ENCODE assay signal across 20 cellular contexts in the genomic region with DNA sequence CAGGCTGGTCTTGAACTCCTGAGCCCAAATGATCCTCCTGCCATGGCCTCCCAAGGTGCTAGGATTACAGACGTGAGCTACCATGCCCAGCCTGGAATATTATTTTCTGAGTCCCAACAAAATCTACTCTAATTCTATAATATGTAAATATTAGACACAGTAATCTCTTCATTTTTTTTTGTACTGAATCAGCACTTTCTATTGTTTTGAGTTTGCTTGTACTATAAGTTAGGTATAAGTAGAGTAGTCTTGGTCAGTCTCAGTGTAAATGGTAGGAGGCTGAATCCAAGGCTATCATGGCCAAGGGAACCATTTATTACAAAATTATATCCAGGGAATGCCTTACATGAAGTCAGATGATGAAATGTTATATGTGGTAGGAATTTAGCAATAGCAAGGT. TPM values are rescaled to one million over a fixed set of nuclear protein-coding genes. Genes with fewer than 3 reads are reported as not detected.
DNase-seq lines count a peak whose midpoint lies in the region; ATAC-seq, FAIRE-seq and TF ChIP-seq lines count a peak whose summit lies in the region.
"Had no signal": no experiment of that assay in that cellular context is flagged by ENCODE, and none has a peak within 500 bp of the region (broad histone marks: within the 10 kb centered on the region; RNA-seq: fewer than 3 reads in every experiment).

No MANE protein-coding gene starts in this region.

- H3K27ac ChIP-seq in GM23338 (ENCODE audit: low read depth) (peak overlapping the region; percentile 91), HUES6 (ENCODE audit: low read depth, low read length) (peak overlapping the region; percentile 38), K562 (ENCODE audit: extremely low read depth, low read depth, low read length) (no peak overlapping the region), mesendoderm (ENCODE audit: low read depth, low read length) (no peak overlapping the region)
- H3K27ac ChIP-seq: C4-2B had no signal

- no peak overlapping the region for H3K18ac ChIP-seq in mesendoderm (ENCODE audit: low read length)

- peak overlapping the region; percentile 92 for H2BK15ac ChIP-seq in mesendoderm (replicated peaks; ENCODE audit: low read depth)

- no peak for ATAC-seq in GM23338
- no peak for ATAC-seq in K562
- ATAC-seq in HG03175 (IDR thresholded peaks at IDR 0.05; ENCODE audit: unreplicated experiment): no peak

- H2BK5ac ChIP-seq in mesendoderm (ENCODE audit: low read length): no peak overlapping the region

- 0% methylated on average over 1 of the region's 1 CpG for WGBS in K562 (ENCODE audit: insufficient coverage, low coverage, missing lambda C conversion rate)
- WGBS in mesendoderm (ENCODE audit: extremely low coverage, insufficient coverage, low lambda C conversion rate): no CpG with 5 or more reads among the region's 1 CpG

- H3K4me1 ChIP-seq in GM23338 (ENCODE audit: insufficient read depth) (peaks cover 56% of the 10 kb centered on the region), HUES6 (ENCODE audit: control insufficient read depth, insufficient read depth, low read length) (peaks cover 39% of the 10 kb centered on the region), K562 (replicated peaks in 1 of 2; ENCODE audit: control insufficient read depth in 2 of 2, insufficient read depth in 2 of 2, low read length in 2 of 2) (no peaks in the 10 kb centered on the region), mesendoderm (ENCODE audit: control insufficient read depth, low read depth, low read length) (peaks cover 4% of the 10 kb centered on the region)
- H3K4me1 ChIP-seq: BE2C, Caco-2 had no signal

- no peak for TF ChIP-seq POLR2A in K562 (conservative IDR thresholded peaks at IDR 0.05)

- H3K9me2 ChIP-seq in GM23338 (ENCODE audit: insufficient read depth): 0 out of 2 replicates have a peak, but pooled peaks cover 5% of the 10 kb centered on the region

- H4K8ac ChIP-seq in mesendoderm (ENCODE audit: low read depth, low read length): no peak overlapping the region

- peaks cover 11% of the 10 kb centered on the region; the same call in 1 of the 2 replicates for H3K9me3 ChIP-seq in HUES6 (ENCODE audit: control insufficient read depth, insufficient read depth, low read depth, low read length)
- H3K9me3 ChIP-seq in K562 (replicated peaks; ENCODE audit: control insufficient read depth, insufficient read depth, low read depth, low read length): no peaks in the 10 kb centered on the region
- H3K9me3 ChIP-seq: BE2C had no signal

- no peak overlapping the region for H3K4me3 Mint-ChIP-seq in GM23338
- H3K4me3 Mint-ChIP-seq: CD4-positive, alpha-beta memory T cell; IgD-negative memory B cell had no signal

- TF ChIP-seq CTCF in GM23338 (conservative IDR thresholded peaks at IDR 0.05; ENCODE audit: low read depth in 2 of 2) (no peak), K562 (IDR thresholded peaks at IDR 0.05 in 2 of 3, conservative IDR thresholded peaks at IDR 0.05 in 1 of 3; ENCODE audit: insufficient read depth in 2 of 3, low read depth in 1 of 3, low read length in 3 of 3) (no peak)

- no peaks in the 10 kb centered on the region for H3K36me3 ChIP-seq in GM23338 (ENCODE audit: insufficient read depth)
- H3K36me3 ChIP-seq in HUES6 (ENCODE audit: control insufficient read depth, insufficient read depth, low read length): no peaks in the 10 kb centered on the region
- H3K36me3 ChIP-seq in K562 (ENCODE audit: control insufficient read depth, insufficient read depth, low read length): no peaks in the 10 kb centered on the region
- H3K36me3 ChIP-seq in mesendoderm (ENCODE audit: control insufficient read depth, insufficient read depth, low read length): no peaks in the 10 kb centered on the region
- H3K36me3 ChIP-seq: BE2C had no signal

- DNase-seq in GM23338 (ENCODE audit: low spot score) (no peak), K562 (ENCODE audit: extremely low read depth in 1 of 4, low spot score in 3 of 4) (no peak), mesendoderm (no peak), iPS-NIHi7 (ENCODE audit: extremely low spot score) (no peak), NCI-H2171 (lab: John Stamatoyannopoulos, UW) (no peak)
- DNase-seq: BE2C; Caco-2; CD4-positive, alpha-beta memory T cell; DND-41; GDM1 had no signal

- H2AK5ac ChIP-seq in mesendoderm (ENCODE audit: low read length): no peak overlapping the region

- peak overlapping the region; percentile 97 for H3K27ac Mint-ChIP-seq in GM23338
- H3K27ac Mint-ChIP-seq: CD4-positive, alpha-beta memory T cell; IgD-negative memory B cell had no signal

- H3K9ac ChIP-seq in HUES6 (ENCODE audit: low read length) (no peak overlapping the region), K562 (ENCODE audit: insufficient read depth in 1 of 2, low read depth in 2 of 2, low read length in 2 of 2) (no peak overlapping the region), mesendoderm (ENCODE audit: low read length) (no peak overlapping the region)

- H3K27me3 ChIP-seq in GM23338 (ENCODE audit: insufficient read depth): no peaks in the 10 kb centered on the region
- no peaks in the 10 kb centered on the region for H3K27me3 ChIP-seq in HUES6 (ENCODE audit: control insufficient read depth, insufficient read depth, low read length)
- no peaks in the 10 kb centered on the region for H3K27me3 ChIP-seq in K562 (ENCODE audit: control insufficient read depth in 2 of 2, insufficient read depth in 2 of 2, low read length in 2 of 2)
- H3K27me3 ChIP-seq in mesendoderm (ENCODE audit: insufficient read depth, low read length, poor library complexity): no peaks in the 10 kb centered on the region

- H3K4me2 ChIP-seq in GM23338 (peak overlapping the region; percentile 13), K562 (ENCODE audit: insufficient read depth, low read length) (no peak overlapping the region), mesendoderm (ENCODE audit: low read length) (no peak overlapping the region)

- peaks cover 50% of the 10 kb centered on the region for H3K4me1 Mint-ChIP-seq in GM23338
- H3K4me1 Mint-ChIP-seq: CD4-positive, alpha-beta memory T cell had no signal

- H3F3A ChIP-seq in GM23338 (replicated peaks; ENCODE audit: low read depth): peaks cover 7% of the 10 kb centered on the region; the same call in 1 of the 2 replicates

- CTCF ChIA-PET in K562 (lab: Yijun Ruan, JAX; ENCODE audit: low intra/inter-chr PET ratio): no interaction called here

- H3K4ac ChIP-seq in mesendoderm (ENCODE audit: low read depth, low read length): peak overlapping the region; percentile 81

- H3K79me1 ChIP-seq in mesendoderm (ENCODE audit: low read length): no peaks in the 10 kb centered on the region

- intact Hi-C loops in K562 (cut with micrococcal nuclease): no loop called here

- no peaks in the 10 kb centered on the region for H4K20me1 ChIP-seq in GM23338 (replicated peaks; ENCODE audit: insufficient read depth)
- no peaks in the 10 kb centered on the region for H4K20me1 ChIP-seq in K562 (replicated peaks; ENCODE audit: control insufficient read depth, insufficient read depth, low read length)

- no peak overlapping the region for H2AFZ ChIP-seq in GM23338
- H2AFZ ChIP-seq in K562 (ENCODE audit: low read depth, low read length): no peak overlapping the region

- peak overlapping the region; percentile 88 for H2BK120ac ChIP-seq in mesendoderm (ENCODE audit: low read depth, low read length)

- H3K36me3 Mint-ChIP-seq in GM23338 (ENCODE audit: low read depth): peaks cover 18% of the 10 kb centered on the region
- H3K36me3 Mint-ChIP-seq: CD4-positive, alpha-beta memory T cell; IgD-negative memory B cell had no signal

- H3K9me3 Mint-ChIP-seq in GM23338: peaks cover 11% of the 10 kb centered on the region
- H3K9me3 Mint-ChIP-seq: CD4-positive, alpha-beta memory T cell had no signal

- no peaks in the 10 kb centered on the region for H3K9me1 ChIP-seq in K562 (ENCODE audit: control insufficient read depth, insufficient read depth, low read length)

- no peak overlapping the region for H4K5ac ChIP-seq in mesendoderm (ENCODE audit: low read length)

- in situ Hi-C loops in K562 (cut with MboI): no loop called here

- no peak overlapping the region for H3K23ac ChIP-seq in mesendoderm (ENCODE audit: low read length)

- H3K79me2 ChIP-seq in GM23338 (replicated peaks; ENCODE audit: insufficient read depth): no peaks in the 10 kb centered on the region
- no peaks in the 10 kb centered on the region for H3K79me2 ChIP-seq in K562 (ENCODE audit: control insufficient read depth, insufficient read depth, low read length)
- no peaks in the 10 kb centered on the region for H3K79me2 ChIP-seq in mesendoderm (ENCODE audit: control insufficient read depth, insufficient read depth, low read length)

- no peaks in the 10 kb centered on the region for H3K27me3 Mint-ChIP-seq in GM23338 (ENCODE audit: insufficient read depth, low read depth, poor library complexity)

- H3K4me3 ChIP-seq in GM23338 (no peak overlapping the region), HUES6 (ENCODE audit: low read depth, low read length) (no peak overlapping the region), K562 (no peak overlapping the region), mesendoderm (ENCODE audit: low read length) (no peak overlapping the region)

- POLR2A ChIA-PET in K562 (lab: Yijun Ruan, JAX): no interaction called here

- TF ChIP-seq RAD21 in K562 (CRISPR knock-in tag; conservative IDR thresholded peaks at IDR 0.05 in 1 of 2, IDR thresholded peaks at IDR 0.05 in 1 of 2): no peak

- no peak for TF ChIP-seq EP300 in K562 (IDR thresholded peaks at IDR 0.05; ENCODE audit: low read length)

- FAIRE-seq in K562 (lab: Jason Lieb, UNC): no peak
- FAIRE-seq: A204.1, GM12892, GM19239 had no signal

- BruUV-seq in K562 (replicated peaks; lab: Mats Ljungman, UMichigan): no TSS peak

- peak overlapping the region; percentile 47 for H3K56ac ChIP-seq in mesendoderm (ENCODE audit: low read length)

RNA-seq across cellular contexts. Expression of gene OR6X1, which starts 19.6 kb away (rescaled TPM):
- not detected in 2 replicates for total RNA-seq in GM23338 (2014; rRNA removed; shearing (Covaris generic))
- polyA plus RNA-seq in GM23338 (2016; fragmentation: Nextera tagmentation; extraction: Ambion mirVana) (not detected in 2 replicates), K562 (2011; rRNA removed) (not detected in 2 replicates), K562 (2014; fragmentation: Illumina TruSeq; extraction: Trizol) (not detected in 2 replicates), K562 (2014; fragmentation: Nextera tagmentation; extraction: Ambion mirVana) (not detected), K562 (2014; rRNA removed) (not detected in 2 replicates)
- total RNA-seq in K562 (2011; cell fraction: chromatin; rRNA removed; ENCODE audit: low replicate concordance): not detected in 2 replicates
- total RNA-seq in K562 (2011; cell fraction: nucleolus; rRNA removed): not detected in 2 replicates
- total RNA-seq in K562 (2011; cell fraction: nucleoplasm; rRNA removed): not detected in 2 replicates
- total RNA-seq in K562 (2014; rRNA removed) (not detected in 2 replicates), K562 (2014; rRNA removed; fragmentation: Illumina TruSeq; extraction: Trizol) (not detected in 2 replicates), K562 (2015; rRNA removed; fragmentation: Illumina TruSeq; extraction: Trizol) (not detected in 2 replicates), K562 (2021) (not detected in 2 replicates)
- polyA plus RNA-seq in K562 (2011; cell fraction: cytosol; rRNA removed): not detected in 2 replicates
- not detected in 2 replicates for polyA plus RNA-seq in K562 (2011; cell fraction: nucleus; rRNA removed)
- not detected in 2 replicates for polyA plus RNA-seq in K562 (2012)
- polyA minus RNA-seq in K562 (2011; rRNA and poly(A)+ RNA removed): not detected in 2 replicates
- polyA minus RNA-seq in K562 (2011; cell fraction: cytosol; rRNA and poly(A)+ RNA removed): not detected in 2 replicates
- polyA minus RNA-seq in K562 (2011; cell fraction: nucleus; rRNA and poly(A)+ RNA removed): not detected in 2 replicates
- polyA plus RNA-seq in mesendoderm (2013, experiment 1 of 2): not detected
- not detected for polyA plus RNA-seq in mesendoderm (2013, experiment 2 of 2)
- total RNA-seq: Caco-2; CD4-positive, alpha-beta memory T cell; H4; HT1080 had no signal
- polyA plus RNA-seq: AG04450; CD4-positive, alpha-beta memory T cell; IgD-negative memory B cell had no signal

RNA-seq across cellular contexts. Expression of gene OR6M1, which starts 32.2 kb away (rescaled TPM):
- total RNA-seq in GM23338 (2014; rRNA removed; shearing (Covaris generic)): not detected in 2 replicates
- polyA plus RNA-seq in GM23338 (2016; fragmentation: Nextera tagmentation; extraction: Ambion mirVana): not detected in 2 replicates
- not detected in 2 replicates for total RNA-seq in K562 (2011; cell fraction: chromatin; rRNA removed; ENCODE audit: low replicate concordance)
- total RNA-seq in K562 (2011; cell fraction: nucleolus; rRNA removed): not detected in 2 replicates
- total RNA-seq in K562 (2011; cell fraction: nucleoplasm; rRNA removed): not detected in 2 replicates
- not detected in 2 replicates for total RNA-seq in K562 (2014; rRNA removed)
- total RNA-seq in K562 (2014; rRNA removed; fragmentation: Illumina TruSeq; extraction: Trizol): not detected in 2 replicates
- total RNA-seq in K562 (2015; rRNA removed; fragmentation: Illumina TruSeq; extraction: Trizol): not detected in 2 replicates
- not detected in 2 replicates for total RNA-seq in K562 (2021)
- not detected in 2 replicates for polyA plus RNA-seq in K562 (2011; rRNA removed)
- not detected in 2 replicates for polyA plus RNA-seq in K562 (2011; cell fraction: cytosol; rRNA removed)
- not detected in 2 replicates for polyA plus RNA-seq in K562 (2011; cell fraction: nucleus; rRNA removed)
- not detected in 2 replicates for polyA plus RNA-seq in K562 (2012)
- not detected in 2 replicates for polyA plus RNA-seq in K562 (2014; fragmentation: Illumina TruSeq; extraction: Trizol)
- not detected for polyA plus RNA-seq in K562 (2014; fragmentation: Nextera tagmentation; extraction: Ambion mirVana)
- polyA plus RNA-seq in K562 (2014; rRNA removed): not detected in 2 replicates
- not detected in 2 replicates for polyA minus RNA-seq in K562 (2011; rRNA and poly(A)+ RNA removed)
- polyA minus RNA-seq in K562 (2011; cell fraction: cytosol; rRNA and poly(A)+ RNA removed): not detected in 2 replicates
- polyA minus RNA-seq in K562 (2011; cell fraction: nucleus; rRNA and poly(A)+ RNA removed): not detected in 2 replicates
- not detected for polyA plus RNA-seq in mesendoderm (2013, experiment 1 of 2)
- polyA plus RNA-seq in mesendoderm (2013, experiment 2 of 2): not detected
- total RNA-seq: Caco-2; CD4-positive, alpha-beta memory T cell; H4; HT1080 had no signal
- polyA plus RNA-seq: AG04450; CD4-positive, alpha-beta memory T cell; IgD-negative memory B cell had no signal

RNA-seq across cellular contexts. Expression of gene ZNF202, which starts 32.5 kb away (rescaled TPM):
- 33.0 and 36.7 TPM in 2 replicates for total RNA-seq in GM23338 (2014; rRNA removed; shearing (Covaris generic))
- polyA plus RNA-seq in GM23338 (2016; fragmentation: Nextera tagmentation; extraction: Ambion mirVana): 16.1 and 18.2 TPM in 2 replicates
- total RNA-seq in K562 (2011; cell fraction: chromatin; rRNA removed; ENCODE audit: low replicate concordance): 32.9 and 33.2 TPM in 2 replicates
- 25.8 and 26.8 TPM in 2 replicates for total RNA-seq in K562 (2011; cell fraction: nucleolus; rRNA removed)
- total RNA-seq in K562 (2011; cell fraction: nucleoplasm; rRNA removed): 25.2 and 28.8 TPM in 2 replicates
- 11.9 and 12.9 TPM in 2 replicates for total RNA-seq in K562 (2014; rRNA removed)
- total RNA-seq in K562 (2014; rRNA removed; fragmentation: Illumina TruSeq; extraction: Trizol): 14.4 and 15.3 TPM in 2 replicates
- 17.7 and 18.7 TPM in 2 replicates for total RNA-seq in K562 (2015; rRNA removed; fragmentation: Illumina TruSeq; extraction: Trizol)
- total RNA-seq in K562 (2021): 12.7 and 16.5 TPM in 2 replicates
- polyA plus RNA-seq in K562 (2011; rRNA removed): 9.6 and 15.2 TPM in 2 replicates
- polyA plus RNA-seq in K562 (2011; cell fraction: cytosol; rRNA removed): 5.0 and 5.2 TPM in 2 replicates
- polyA plus RNA-seq in K562 (2011; cell fraction: nucleus; rRNA removed): 27.6 and 40.5 TPM in 2 replicates
- 7.2 and 9.9 TPM in 2 replicates for polyA plus RNA-seq in K562 (2012)
- polyA plus RNA-seq in K562 (2014; fragmentation: Illumina TruSeq; extraction: Trizol): 11.6 and 12.2 TPM in 2 replicates
- 1 to 10 TPM; 2.3 to 3.5 TPM for polyA plus RNA-seq in K562 (2014; fragmentation: Nextera tagmentation; extraction: Ambion mirVana)
- polyA plus RNA-seq in K562 (2014; rRNA removed): 12.7 and 16.4 TPM in 2 replicates
- polyA minus RNA-seq in K562 (2011; rRNA and poly(A)+ RNA removed): 10.0 and 14.7 TPM in 2 replicates
- 3.2 and 4.3 TPM in 2 replicates for polyA minus RNA-seq in K562 (2011; cell fraction: cytosol; rRNA and poly(A)+ RNA removed)
- 21.9 and 22.8 TPM in 2 replicates for polyA minus RNA-seq in K562 (2011; cell fraction: nucleus; rRNA and poly(A)+ RNA removed)
- polyA plus RNA-seq in mesendoderm (2013, experiment 1 of 2): 16.8 TPM
- polyA plus RNA-seq in mesendoderm (2013, experiment 2 of 2): 18.7 TPM

Comparison
In these comparisons a context has a peak if more than half of its experiments do, and no peak if none do; other contexts are left out.
1. H3K27ac ChIP-seq: peak in GM23338 (single experiment) and HUES6 (single experiment); none in K562 (single experiment) and mesendoderm (single experiment).